17 cellular contexts compared by ENCODE assay signal in the genomic region with DNA sequence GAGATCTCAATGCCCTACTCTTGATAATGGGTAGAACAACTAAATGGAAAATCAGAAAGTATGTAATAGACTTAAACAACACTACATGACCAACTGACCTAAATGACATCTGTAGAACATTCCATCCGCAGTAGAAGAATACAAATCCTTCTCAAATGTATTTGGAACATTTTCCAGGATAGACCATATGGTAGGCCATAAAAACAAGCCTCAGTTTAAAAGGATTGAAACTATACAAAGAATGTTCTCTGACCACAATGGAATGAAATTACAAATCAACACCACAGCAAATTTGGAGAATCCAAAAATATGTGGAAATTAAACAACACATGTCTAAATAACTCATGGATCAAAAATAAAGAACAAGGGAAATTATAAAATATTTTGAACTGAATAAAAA.
"Had no signal": no experiment of that assay in that cellular context is flagged by ENCODE, and none has a peak within 500 bp of the region (broad histone marks: within the 10 kb centered on the region; RNA-seq: fewer than 3 reads in every experiment).

No MANE protein-coding gene starts in this region.

- DNase-seq: activated CD4-positive, CD25-positive, alpha-beta regulatory T cell treated with anti-CD3 and anti-CD28 coated beads, Interleukin-2, amount 50 U/mL, for 72 hours; activated naive CD8-positive, alpha-beta T cell treated with anti-CD3 and anti-CD28 coated beads for 36 hours; anterior cingulate cortex; cerebellar nuclear complex; effector memory CD8-positive, alpha-beta T cell; head of caudate nucleus; immature natural killer cell; mesendoderm; posterior cingulate gyrus; retina; stimulated activated CD4-positive, alpha-beta T cell treated with anti-CD3 and anti-CD28 coated beads, Interleukin-4, amount 100 ng/mL, for 24 hours; stimulated activated naive CD8-positive, alpha-beta T cell treated with anti-CD3 and anti-CD28 coated beads, Interleukin-15, Interleukin-2, amounts not matched to agents 100 U/mL and 50 U/mL, for 24 hours; T-helper 9 cell; trophoblast cell had no signal

- FAIRE-seq: frontal cortex had no signal

- H3K36me3 ChIP-seq: breast epithelium had no signal

- H3K4me3 ChIP-seq: breast epithelium, skin epidermis had no signal

- H3K4me1 ChIP-seq: breast epithelium had no signal

- H3K27ac ChIP-seq: breast epithelium, skin epidermis had no signal

- H3K27me3 ChIP-seq: breast epithelium had no signal
